Comparison of ENCODE assay signal across 1 cellular context in the genomic region with DNA sequence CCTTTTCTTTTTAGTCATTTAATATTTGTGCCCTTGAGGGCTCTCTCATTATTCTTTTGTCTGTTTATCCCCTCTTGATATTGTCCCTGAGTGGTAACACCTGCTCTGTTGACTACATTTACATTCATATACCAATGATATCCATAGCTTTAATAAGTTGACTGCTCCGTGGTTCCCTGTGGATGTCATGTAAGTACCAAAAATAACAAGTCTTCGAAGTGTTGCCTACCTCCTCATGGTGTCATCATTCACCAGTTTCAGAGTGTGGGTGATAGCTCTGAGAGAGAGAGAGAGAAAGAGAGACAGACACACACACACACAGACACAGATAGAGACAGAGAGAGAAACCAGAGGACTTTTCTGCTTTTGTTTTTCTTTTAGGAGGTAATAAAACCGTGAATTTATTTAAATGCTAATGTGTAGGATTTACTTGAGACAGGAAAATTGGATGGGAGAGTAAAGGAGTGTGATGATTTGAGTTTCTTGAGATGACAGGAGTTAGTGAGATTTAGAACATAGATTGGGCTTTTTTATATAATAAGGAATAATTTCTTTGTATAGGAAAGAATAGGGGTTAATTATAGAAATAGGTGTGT.
TF ChIP-seq lines count a peak whose summit lies in the region.

No MANE protein-coding gene starts in this region.

TF ChIP-seq in GM23338, 12 proteins besides CTCF, POLR2A, EP300 and RAD21 (continued from another document):
- TF ChIP-seq, protein P1, sequence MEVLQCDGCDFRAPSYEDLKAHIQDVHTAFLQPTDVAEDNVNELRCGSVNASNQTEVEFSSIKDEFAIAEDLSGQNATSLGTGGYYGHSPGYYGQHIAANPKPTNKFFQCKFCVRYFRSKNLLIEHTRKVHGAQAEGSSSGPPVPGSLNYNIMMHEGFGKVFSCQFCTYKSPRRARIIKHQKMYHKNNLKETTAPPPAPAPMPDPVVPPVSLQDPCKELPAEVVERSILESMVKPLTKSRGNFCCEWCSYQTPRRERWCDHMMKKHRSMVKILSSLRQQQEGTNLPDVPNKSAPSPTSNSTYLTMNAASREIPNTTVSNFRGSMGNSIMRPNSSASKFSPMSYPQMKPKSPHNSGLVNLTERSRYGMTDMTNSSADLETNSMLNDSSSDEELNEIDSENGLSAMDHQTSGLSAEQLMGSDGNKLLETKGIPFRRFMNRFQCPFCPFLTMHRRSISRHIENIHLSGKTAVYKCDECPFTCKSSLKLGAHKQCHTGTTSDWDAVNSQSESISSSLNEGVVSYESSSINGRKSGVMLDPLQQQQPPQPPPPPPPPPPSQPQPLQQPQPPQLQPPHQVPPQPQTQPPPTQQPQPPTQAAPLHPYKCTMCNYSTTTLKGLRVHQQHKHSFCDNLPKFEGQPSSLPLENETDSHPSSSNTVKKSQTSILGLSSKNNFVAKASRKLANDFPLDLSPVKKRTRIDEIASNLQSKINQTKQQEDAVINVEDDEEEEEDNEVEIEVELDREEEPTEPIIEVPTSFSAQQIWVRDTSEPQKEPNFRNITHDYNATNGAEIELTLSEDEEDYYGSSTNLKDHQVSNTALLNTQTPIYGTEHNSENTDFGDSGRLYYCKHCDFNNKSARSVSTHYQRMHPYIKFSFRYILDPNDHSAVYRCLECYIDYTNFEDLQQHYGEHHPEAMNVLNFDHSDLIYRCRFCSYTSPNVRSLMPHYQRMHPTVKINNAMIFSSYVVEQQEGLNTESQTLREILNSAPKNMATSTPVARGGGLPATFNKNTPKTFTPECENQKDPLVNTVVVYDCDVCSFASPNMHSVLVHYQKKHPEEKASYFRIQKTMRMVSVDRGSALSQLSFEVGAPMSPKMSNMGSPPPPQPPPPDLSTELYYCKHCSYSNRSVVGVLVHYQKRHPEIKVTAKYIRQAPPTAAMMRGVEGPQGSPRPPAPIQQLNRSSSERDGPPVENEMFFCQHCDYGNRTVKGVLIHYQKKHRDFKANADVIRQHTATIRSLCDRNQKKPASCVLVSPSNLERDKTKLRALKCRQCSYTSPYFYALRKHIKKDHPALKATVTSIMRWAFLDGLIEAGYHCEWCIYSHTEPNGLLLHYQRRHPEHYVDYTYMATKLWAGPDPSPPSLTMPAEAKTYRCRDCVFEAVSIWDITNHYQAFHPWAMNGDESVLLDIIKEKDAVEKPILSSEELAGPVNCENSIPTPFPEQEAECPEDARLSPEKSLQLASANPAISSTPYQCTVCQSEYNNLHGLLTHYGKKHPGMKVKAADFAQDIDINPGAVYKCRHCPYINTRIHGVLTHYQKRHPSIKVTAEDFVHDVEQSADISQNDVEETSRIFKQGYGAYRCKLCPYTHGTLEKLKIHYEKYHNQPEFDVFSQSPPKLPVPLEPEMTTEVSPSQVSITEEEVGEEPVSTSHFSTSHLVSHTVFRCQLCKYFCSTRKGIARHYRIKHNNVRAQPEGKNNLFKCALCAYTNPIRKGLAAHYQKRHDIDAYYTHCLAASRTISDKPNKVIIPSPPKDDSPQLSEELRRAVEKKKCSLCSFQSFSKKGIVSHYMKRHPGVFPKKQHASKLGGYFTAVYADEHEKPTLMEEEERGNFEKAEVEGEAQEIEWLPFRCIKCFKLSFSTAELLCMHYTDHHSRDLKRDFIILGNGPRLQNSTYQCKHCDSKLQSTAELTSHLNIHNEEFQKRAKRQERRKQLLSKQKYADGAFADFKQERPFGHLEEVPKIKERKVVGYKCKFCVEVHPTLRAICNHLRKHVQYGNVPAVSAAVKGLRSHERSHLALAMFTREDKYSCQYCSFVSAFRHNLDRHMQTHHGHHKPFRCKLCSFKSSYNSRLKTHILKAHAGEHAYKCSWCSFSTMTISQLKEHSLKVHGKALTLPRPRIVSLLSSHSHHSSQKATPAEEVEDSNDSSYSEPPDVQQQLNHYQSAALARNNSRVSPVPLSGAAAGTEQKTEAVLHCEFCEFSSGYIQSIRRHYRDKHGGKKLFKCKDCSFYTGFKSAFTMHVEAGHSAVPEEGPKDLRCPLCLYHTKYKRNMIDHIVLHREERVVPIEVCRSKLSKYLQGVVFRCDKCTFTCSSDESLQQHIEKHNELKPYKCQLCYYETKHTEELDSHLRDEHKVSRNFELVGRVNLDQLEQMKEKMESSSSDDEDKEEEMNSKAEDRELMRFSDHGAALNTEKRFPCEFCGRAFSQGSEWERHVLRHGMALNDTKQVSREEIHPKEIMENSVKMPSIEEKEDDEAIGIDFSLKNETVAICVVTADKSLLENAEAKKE (CRISPR knock-in tag; IDR thresholded peaks at IDR 0.05) = no peak
- no peak for TF ChIP-seq JUNB (IDR thresholded peaks at IDR 0.05; ENCODE audit: unreplicated experiment)
- TF ChIP-seq, protein P2, sequence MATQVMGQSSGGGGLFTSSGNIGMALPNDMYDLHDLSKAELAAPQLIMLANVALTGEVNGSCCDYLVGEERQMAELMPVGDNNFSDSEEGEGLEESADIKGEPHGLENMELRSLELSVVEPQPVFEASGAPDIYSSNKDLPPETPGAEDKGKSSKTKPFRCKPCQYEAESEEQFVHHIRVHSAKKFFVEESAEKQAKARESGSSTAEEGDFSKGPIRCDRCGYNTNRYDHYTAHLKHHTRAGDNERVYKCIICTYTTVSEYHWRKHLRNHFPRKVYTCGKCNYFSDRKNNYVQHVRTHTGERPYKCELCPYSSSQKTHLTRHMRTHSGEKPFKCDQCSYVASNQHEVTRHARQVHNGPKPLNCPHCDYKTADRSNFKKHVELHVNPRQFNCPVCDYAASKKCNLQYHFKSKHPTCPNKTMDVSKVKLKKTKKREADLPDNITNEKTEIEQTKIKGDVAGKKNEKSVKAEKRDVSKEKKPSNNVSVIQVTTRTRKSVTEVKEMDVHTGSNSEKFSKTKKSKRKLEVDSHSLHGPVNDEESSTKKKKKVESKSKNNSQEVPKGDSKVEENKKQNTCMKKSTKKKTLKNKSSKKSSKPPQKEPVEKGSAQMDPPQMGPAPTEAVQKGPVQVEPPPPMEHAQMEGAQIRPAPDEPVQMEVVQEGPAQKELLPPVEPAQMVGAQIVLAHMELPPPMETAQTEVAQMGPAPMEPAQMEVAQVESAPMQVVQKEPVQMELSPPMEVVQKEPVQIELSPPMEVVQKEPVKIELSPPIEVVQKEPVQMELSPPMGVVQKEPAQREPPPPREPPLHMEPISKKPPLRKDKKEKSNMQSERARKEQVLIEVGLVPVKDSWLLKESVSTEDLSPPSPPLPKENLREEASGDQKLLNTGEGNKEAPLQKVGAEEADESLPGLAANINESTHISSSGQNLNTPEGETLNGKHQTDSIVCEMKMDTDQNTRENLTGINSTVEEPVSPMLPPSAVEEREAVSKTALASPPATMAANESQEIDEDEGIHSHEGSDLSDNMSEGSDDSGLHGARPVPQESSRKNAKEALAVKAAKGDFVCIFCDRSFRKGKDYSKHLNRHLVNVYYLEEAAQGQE (IDR thresholded peaks at IDR 0.05; ENCODE audit: unreplicated experiment) = no peak
TF ChIP-seq in GM23338: peak in this region for 0.
